Comparison of ENCODE assay signal across 1 cellular context in the genomic region with DNA sequence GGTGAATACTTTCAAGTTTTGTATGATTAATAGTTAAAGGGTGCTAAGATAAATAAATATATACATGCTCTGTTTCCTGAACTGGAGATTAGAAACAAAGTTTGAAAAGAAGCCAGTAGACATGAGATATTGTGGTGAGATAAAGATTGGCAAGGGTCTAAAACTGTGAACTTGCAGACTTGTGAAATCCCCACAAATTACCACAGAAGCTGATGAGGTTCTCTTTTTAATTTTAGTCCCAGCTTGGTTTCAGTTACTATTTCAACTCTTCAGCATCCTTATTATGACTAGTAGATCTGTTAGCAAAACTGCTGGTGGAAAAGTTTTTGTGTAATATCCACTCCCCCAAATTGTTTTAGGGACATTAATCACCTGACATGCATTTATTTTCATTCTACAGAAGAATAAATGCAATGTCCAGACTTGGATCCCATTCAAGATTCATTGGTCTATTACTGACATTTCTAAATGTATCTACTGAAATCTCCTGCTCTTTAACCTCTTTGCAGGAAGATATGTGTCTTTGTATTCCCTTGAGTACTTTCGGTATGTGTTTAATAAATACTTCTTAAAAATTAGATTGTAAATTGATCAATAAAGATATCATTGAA.
A peak's percentile ranks its signal among the peaks of the same experiment; 100 is the strongest.
TF ChIP-seq lines count a peak whose summit lies in the region.

No MANE protein-coding gene starts in this region.

TF ChIP-seq in GM12878, 131 proteins besides CTCF, POLR2A, EP300 and RAD21 (continued from another document and continues in another):
- TF ChIP-seq, protein P1, sequence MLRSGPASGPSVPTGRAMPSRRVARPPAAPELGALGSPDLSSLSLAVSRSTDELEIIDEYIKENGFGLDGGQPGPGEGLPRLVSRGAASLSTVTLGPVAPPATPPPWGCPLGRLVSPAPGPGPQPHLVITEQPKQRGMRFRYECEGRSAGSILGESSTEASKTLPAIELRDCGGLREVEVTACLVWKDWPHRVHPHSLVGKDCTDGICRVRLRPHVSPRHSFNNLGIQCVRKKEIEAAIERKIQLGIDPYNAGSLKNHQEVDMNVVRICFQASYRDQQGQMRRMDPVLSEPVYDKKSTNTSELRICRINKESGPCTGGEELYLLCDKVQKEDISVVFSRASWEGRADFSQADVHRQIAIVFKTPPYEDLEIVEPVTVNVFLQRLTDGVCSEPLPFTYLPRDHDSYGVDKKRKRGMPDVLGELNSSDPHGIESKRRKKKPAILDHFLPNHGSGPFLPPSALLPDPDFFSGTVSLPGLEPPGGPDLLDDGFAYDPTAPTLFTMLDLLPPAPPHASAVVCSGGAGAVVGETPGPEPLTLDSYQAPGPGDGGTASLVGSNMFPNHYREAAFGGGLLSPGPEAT (IDR thresholded peaks at IDR 0.05; ENCODE audit: low read depth): peak; percentile 90
- peak; percentile 80; the same call in 1 of the 2 replicates for TF ChIP-seq CBX5 (IDR thresholded peaks at IDR 0.05; ENCODE audit: low read depth)
- TF ChIP-seq, protein P2, sequence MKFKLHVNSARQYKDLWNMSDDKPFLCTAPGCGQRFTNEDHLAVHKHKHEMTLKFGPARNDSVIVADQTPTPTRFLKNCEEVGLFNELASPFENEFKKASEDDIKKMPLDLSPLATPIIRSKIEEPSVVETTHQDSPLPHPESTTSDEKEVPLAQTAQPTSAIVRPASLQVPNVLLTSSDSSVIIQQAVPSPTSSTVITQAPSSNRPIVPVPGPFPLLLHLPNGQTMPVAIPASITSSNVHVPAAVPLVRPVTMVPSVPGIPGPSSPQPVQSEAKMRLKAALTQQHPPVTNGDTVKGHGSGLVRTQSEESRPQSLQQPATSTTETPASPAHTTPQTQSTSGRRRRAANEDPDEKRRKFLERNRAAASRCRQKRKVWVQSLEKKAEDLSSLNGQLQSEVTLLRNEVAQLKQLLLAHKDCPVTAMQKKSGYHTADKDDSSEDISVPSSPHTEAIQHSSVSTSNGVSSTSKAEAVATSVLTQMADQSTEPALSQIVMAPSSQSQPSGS (IDR thresholded peaks at IDR 0.05; ENCODE audit: low read length): peak; percentile 99
- peak; percentile 34 for TF ChIP-seq SP1 (IDR thresholded peaks at IDR 0.05; ENCODE audit: low read depth, low read length)
- peak; percentile 85 for TF ChIP-seq IKZF1 (conservative IDR thresholded peaks at IDR 0.05)
- 0 out of 2 replicates have a peak, but pooled peaks have one; percentile 74 for TF ChIP-seq STAT3 (IDR thresholded peaks at IDR 0.05; ENCODE audit: low read depth, low read length)
- TF ChIP-seq CREM (IDR thresholded peaks at IDR 0.05; ENCODE audit: low read depth): peak; percentile 88
- TF ChIP-seq ZBED1 (IDR thresholded peaks at IDR 0.05; ENCODE audit: borderline replicate concordance): peak; percentile 71; the same call in 1 of the 2 replicates
- TF ChIP-seq CBFB (IDR thresholded peaks at IDR 0.05; ENCODE audit: low read depth): peak; percentile 90
- peak; percentile 91; the same call in 1 of the 2 replicates for TF ChIP-seq MTA3 (IDR thresholded peaks at IDR 0.05; ENCODE audit: borderline replicate concordance, low read length)
- peak; percentile 75 for TF ChIP-seq PAX5 (IDR thresholded peaks at IDR 0.05; ENCODE audit: borderline replicate concordance, low read depth, low read length)
- no peak for TF ChIP-seq NR2C1 (IDR thresholded peaks at IDR 0.05)
- TF ChIP-seq HDGF (IDR thresholded peaks at IDR 0.05): no peak
- TF ChIP-seq, protein P3, sequence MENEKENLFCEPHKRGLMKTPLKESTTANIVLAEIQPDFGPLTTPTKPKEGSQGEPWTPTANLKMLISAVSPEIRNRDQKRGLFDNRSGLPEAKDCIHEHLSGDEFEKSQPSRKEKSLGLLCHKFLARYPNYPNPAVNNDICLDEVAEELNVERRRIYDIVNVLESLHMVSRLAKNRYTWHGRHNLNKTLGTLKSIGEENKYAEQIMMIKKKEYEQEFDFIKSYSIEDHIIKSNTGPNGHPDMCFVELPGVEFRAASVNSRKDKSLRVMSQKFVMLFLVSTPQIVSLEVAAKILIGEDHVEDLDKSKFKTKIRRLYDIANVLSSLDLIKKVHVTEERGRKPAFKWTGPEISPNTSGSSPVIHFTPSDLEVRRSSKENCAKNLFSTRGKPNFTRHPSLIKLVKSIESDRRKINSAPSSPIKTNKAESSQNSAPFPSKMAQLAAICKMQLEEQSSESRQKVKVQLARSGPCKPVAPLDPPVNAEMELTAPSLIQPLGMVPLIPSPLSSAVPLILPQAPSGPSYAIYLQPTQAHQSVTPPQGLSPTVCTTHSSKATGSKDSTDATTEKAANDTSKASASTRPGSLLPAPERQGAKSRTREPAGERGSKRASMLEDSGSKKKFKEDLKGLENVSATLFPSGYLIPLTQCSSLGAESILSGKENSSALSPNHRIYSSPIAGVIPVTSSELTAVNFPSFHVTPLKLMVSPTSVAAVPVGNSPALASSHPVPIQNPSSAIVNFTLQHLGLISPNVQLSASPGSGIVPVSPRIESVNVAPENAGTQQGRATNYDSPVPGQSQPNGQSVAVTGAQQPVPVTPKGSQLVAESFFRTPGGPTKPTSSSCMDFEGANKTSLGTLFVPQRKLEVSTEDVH (IDR thresholded peaks at IDR 0.05; ENCODE audit: low read depth, partially characterized antibody): peak; percentile 46
- TF ChIP-seq CEBPB (IDR thresholded peaks at IDR 0.05; ENCODE audit: borderline replicate concordance in 1 of 2, low read depth in 2 of 2, low read length in 2 of 2): peak in 1 of 2 experiments; percentile 60; a peak in 1 of 4 replicates
- TF ChIP-seq ETV6 (conservative IDR thresholded peaks at IDR 0.05 in 1 of 2, IDR thresholded peaks at IDR 0.05 in 1 of 2; ENCODE audit: borderline replicate concordance in 1 of 2, low read depth in 1 of 2): peak in 1 of 2 experiments; percentile 71; a peak in 2 of 4 replicates
- TF ChIP-seq SMC3 (IDR thresholded peaks at IDR 0.05; ENCODE audit: borderline replicate concordance, low read length): no peak; the same call in 1 of the 2 replicates
- TF ChIP-seq MYB (IDR thresholded peaks at IDR 0.05; ENCODE audit: borderline replicate concordance, low read depth, low read length): 0 out of 2 replicates have a peak, but pooled peaks have one; percentile 42
- peak; percentile 95 for TF ChIP-seq MTA2 (IDR thresholded peaks at IDR 0.05; ENCODE audit: low read depth)
- TF ChIP-seq IKZF2 (IDR thresholded peaks at IDR 0.05): peak; percentile 87 to 90
- TF ChIP-seq ZNF207 (IDR thresholded peaks at IDR 0.05; ENCODE audit: borderline replicate concordance): no peak; the same call in 1 of the 2 replicates
- peak; percentile 92; the same call in 1 of the 2 replicates for TF ChIP-seq ZNF217 (IDR thresholded peaks at IDR 0.05)
- TF ChIP-seq NR2C2 (IDR thresholded peaks at IDR 0.05; ENCODE audit: borderline replicate concordance, control insufficient read depth, insufficient read length, low read depth): no peak
- peak; percentile 40; the same call in 1 of the 2 replicates for TF ChIP-seq TAF1 (IDR thresholded peaks at IDR 0.05; ENCODE audit: borderline replicate concordance, low read depth, low read length)
- TF ChIP-seq MEF2A (IDR thresholded peaks at IDR 0.05; ENCODE audit: insufficient read depth, low read depth, low read length): peak; percentile 100
- peak; percentile 67 for TF ChIP-seq RELA (IDR thresholded peaks at IDR 0.05; ENCODE audit: borderline replicate concordance, partially characterized antibody)
- TF ChIP-seq NFIC (IDR thresholded peaks at IDR 0.05; ENCODE audit: low read depth, low read length): peak; percentile 99
- TF ChIP-seq, protein P4, sequence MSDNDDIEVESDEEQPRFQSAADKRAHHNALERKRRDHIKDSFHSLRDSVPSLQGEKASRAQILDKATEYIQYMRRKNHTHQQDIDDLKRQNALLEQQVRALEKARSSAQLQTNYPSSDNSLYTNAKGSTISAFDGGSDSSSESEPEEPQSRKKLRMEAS (IDR thresholded peaks at IDR 0.05; ENCODE audit: low read depth, low read length): no peak
- peak; percentile 53 to 71 for TF ChIP-seq BHLHE40 (IDR thresholded peaks at IDR 0.05; ENCODE audit: borderline replicate concordance in 1 of 2, low read depth in 2 of 2, low read length in 1 of 2)
- TF ChIP-seq KLF5 (IDR thresholded peaks at IDR 0.05; ENCODE audit: partially characterized antibody): no peak
- TF ChIP-seq JUNB (IDR thresholded peaks at IDR 0.05): peak; percentile 88
- no peak for TF ChIP-seq SREBF2 (IDR thresholded peaks at IDR 0.05; ENCODE audit: low read length)
- TF ChIP-seq, protein P5, sequence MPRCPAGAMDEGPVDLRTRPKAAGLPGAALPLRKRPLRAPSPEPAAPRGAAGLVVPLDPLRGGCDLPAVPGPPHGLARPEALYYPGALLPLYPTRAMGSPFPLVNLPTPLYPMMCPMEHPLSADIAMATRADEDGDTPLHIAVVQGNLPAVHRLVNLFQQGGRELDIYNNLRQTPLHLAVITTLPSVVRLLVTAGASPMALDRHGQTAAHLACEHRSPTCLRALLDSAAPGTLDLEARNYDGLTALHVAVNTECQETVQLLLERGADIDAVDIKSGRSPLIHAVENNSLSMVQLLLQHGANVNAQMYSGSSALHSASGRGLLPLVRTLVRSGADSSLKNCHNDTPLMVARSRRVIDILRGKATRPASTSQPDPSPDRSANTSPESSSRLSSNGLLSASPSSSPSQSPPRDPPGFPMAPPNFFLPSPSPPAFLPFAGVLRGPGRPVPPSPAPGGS (IDR thresholded peaks at IDR 0.05; ENCODE audit: borderline replicate concordance, insufficient read depth, low read depth, low read length, poor library complexity, severe bottlenecking): peak; percentile 75
- TF ChIP-seq EED (IDR thresholded peaks at IDR 0.05; ENCODE audit: low read depth): peak; percentile 72; the same call in 1 of the 2 replicates
- TF ChIP-seq, protein P6, sequence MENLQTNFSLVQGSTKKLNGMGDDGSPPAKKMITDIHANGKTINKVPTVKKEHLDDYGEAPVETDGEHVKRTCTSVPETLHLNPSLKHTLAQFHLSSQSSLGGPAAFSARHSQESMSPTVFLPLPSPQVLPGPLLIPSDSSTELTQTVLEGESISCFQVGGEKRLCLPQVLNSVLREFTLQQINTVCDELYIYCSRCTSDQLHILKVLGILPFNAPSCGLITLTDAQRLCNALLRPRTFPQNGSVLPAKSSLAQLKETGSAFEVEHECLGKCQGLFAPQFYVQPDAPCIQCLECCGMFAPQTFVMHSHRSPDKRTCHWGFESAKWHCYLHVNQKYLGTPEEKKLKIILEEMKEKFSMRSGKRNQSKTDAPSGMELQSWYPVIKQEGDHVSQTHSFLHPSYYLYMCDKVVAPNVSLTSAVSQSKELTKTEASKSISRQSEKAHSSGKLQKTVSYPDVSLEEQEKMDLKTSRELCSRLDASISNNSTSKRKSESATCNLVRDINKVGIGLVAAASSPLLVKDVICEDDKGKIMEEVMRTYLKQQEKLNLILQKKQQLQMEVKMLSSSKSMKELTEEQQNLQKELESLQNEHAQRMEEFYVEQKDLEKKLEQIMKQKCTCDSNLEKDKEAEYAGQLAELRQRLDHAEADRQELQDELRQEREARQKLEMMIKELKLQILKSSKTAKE (IDR thresholded peaks at IDR 0.05; ENCODE audit: low read depth, poor library complexity, severe bottlenecking): peak; percentile 98
- TF ChIP-seq TCF3 (IDR thresholded peaks at IDR 0.05; ENCODE audit: borderline replicate concordance, insufficient read depth, low read depth, low read length): peak; percentile 72
- peak; percentile 39; the same call in 1 of the 2 replicates for TF ChIP-seq TCF7 (IDR thresholded peaks at IDR 0.05; ENCODE audit: borderline replicate concordance)
- TF ChIP-seq ZZZ3 (IDR thresholded peaks at IDR 0.05; ENCODE audit: control insufficient read depth, insufficient read length, low read depth): no peak
- TF ChIP-seq RUNX3 (IDR thresholded peaks at IDR 0.05; ENCODE audit: low read length): peak; percentile 99
- peak; percentile 99 for TF ChIP-seq FOXM1 (IDR thresholded peaks at IDR 0.05; ENCODE audit: low read depth, low read length)
- TF ChIP-seq, protein P7, sequence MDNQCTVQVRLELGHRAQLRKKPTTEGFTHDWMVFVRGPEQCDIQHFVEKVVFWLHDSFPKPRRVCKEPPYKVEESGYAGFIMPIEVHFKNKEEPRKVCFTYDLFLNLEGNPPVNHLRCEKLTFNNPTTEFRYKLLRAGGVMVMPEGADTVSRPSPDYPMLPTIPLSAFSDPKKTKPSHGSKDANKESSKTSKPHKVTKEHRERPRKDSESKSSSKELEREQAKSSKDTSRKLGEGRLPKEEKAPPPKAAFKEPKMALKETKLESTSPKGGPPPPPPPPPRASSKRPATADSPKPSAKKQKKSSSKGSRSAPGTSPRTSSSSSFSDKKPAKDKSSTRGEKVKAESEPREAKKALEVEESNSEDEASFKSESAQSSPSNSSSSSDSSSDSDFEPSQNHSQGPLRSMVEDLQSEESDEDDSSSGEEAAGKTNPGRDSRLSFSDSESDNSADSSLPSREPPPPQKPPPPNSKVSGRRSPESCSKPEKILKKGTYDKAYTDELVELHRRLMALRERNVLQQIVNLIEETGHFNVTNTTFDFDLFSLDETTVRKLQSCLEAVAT (IDR thresholded peaks at IDR 0.05): peak; percentile 15; the same call in 1 of the 2 replicates
- peak; percentile 97 for TF ChIP-seq MEF2B (IDR thresholded peaks at IDR 0.05; ENCODE audit: partially characterized antibody, poor library complexity, severe bottlenecking)
- 0 out of 2 replicates have a peak, but pooled peaks have one; percentile 45 for TF ChIP-seq TCF12 (IDR thresholded peaks at IDR 0.05; ENCODE audit: low read depth, low read length)
- peak; percentile 64; the same call in 1 of the 2 replicates for TF ChIP-seq CHD2 (IDR thresholded peaks at IDR 0.05; ENCODE audit: borderline replicate concordance, low read depth, low read length)
- peak; percentile 43; the same call in 1 of the 2 replicates for TF ChIP-seq BMI1 (IDR thresholded peaks at IDR 0.05; ENCODE audit: borderline replicate concordance)
- peak; percentile 97 for TF ChIP-seq TBL1XR1 (IDR thresholded peaks at IDR 0.05; ENCODE audit: low read depth, low read length)
- TF ChIP-seq IRF4 (IDR thresholded peaks at IDR 0.05; ENCODE audit: low read depth, low read length): peak; percentile 78; the same call in 1 of the 2 replicates
- TF ChIP-seq, protein P8, sequence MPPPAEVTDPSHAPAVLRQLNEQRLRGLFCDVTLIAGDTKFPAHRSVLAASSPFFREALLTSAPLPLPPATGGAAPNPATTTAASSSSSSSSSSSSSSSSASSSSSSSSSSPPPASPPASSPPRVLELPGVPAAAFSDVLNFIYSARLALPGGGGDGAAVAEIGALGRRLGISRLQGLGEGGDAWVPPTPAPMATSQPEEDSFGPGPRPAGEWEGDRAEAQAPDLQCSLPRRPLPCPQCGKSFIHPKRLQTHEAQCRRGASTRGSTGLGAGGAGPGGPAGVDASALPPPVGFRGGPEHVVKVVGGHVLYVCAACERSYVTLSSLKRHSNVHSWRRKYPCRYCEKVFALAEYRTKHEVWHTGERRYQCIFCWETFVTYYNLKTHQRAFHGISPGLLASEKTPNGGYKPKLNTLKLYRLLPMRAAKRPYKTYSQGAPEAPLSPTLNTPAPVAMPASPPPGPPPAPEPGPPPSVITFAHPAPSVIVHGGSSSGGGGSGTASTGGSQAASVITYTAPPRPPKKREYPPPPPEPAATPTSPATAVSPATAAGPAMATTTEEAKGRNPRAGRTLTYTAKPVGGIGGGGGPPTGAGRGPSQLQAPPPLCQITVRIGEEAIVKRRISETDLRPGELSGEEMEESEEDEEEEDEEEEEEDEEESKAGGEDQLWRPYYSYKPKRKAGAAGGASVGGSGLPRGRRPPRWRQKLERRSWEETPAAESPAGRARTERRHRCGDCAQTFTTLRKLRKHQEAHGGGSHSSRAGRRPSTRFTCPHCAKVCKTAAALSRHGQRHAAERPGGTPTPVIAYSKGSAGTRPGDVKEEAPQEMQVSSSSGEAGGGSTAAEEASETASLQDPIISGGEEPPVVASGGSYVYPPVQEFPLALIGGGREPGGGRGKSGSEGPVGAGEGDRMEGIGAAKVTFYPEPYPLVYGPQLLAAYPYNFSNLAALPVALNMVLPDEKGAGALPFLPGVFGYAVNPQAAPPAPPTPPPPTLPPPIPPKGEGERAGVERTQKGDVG (CRISPR knock-in tag; IDR thresholded peaks at IDR 0.05): no peak
- TF ChIP-seq DPF2 (IDR thresholded peaks at IDR 0.05): peak; percentile 75
- peak; percentile 85 for TF ChIP-seq NR2F1 (conservative IDR thresholded peaks at IDR 0.05)
- peak; percentile 86 for TF ChIP-seq ATF7 (IDR thresholded peaks at IDR 0.05; ENCODE audit: low read depth)
